ENCODE assay signal across 21 cellular contexts in genomic region chr14:52780893-52781292, GRCh38. TPM values are rescaled to one million over a fixed set of nuclear protein-coding genes. Genes with fewer than 3 reads are reported as not detected.
DNase-seq lines count a peak whose midpoint lies in the region; FAIRE-seq and TF ChIP-seq lines count a peak whose summit lies in the region.
"Had no signal": no experiment of that assay in that cellular context is flagged by ENCODE, and none has a peak within 500 bp of the region (broad histone marks: within the 10 kb centered on the region; RNA-seq: fewer than 3 reads in every experiment).

No MANE protein-coding gene starts in this region.

- H3K4me2 ChIP-seq in GM23248 (ENCODE audit: unreplicated experiment) = no peak overlapping the region
- H3K4me2 ChIP-seq: PC-9 had no signal

- H3K4me1 ChIP-seq in GM23248 (ENCODE audit: insufficient read depth) = peaks cover 43% of the 10 kb centered on the region
- H3K4me1 ChIP-seq: SJCRH30 had no signal

- H3K9me3 ChIP-seq in GM23248 (ENCODE audit: low read depth) = no peaks in the 10 kb centered on the region
- H3K9me3 ChIP-seq: MG63, SJCRH30 had no signal

- H3K9ac ChIP-seq in GM23248 = no peak overlapping the region

- no peaks in the 10 kb centered on the region for H3K27me3 Mint-ChIP-seq in chondrocyte (ENCODE audit: low read depth)
- H3K27me3 Mint-ChIP-seq: B cell had no signal

- H3K4me3 Mint-ChIP-seq in chondrocyte (ENCODE audit: unreplicated experiment) = no peak overlapping the region
- H3K4me3 Mint-ChIP-seq: B cell, HFFc6 had no signal

- no peaks in the 10 kb centered on the region for H3K9me3 Mint-ChIP-seq in chondrocyte (ENCODE audit: low read depth)
- H3K9me3 Mint-ChIP-seq: HFFc6 had no signal

- H3K36me3 ChIP-seq in GM23248 (ENCODE audit: low read depth) = peaks cover 57% of the 10 kb centered on the region

- no peaks in the 10 kb centered on the region for H4K20me1 ChIP-seq in GM23248 (ENCODE audit: insufficient read depth)

- peaks cover 69% of the 10 kb centered on the region for H3K79me2 ChIP-seq in GM23248 (ENCODE audit: insufficient read depth)

- peaks cover 42% of the 10 kb centered on the region; the same call in 1 of the 2 replicates for H3F3A ChIP-seq in GM23248 (ENCODE audit: insufficient read depth)

- in situ Hi-C loops in GM23248 (cut with MboI) = no loop called here

- H3K27ac ChIP-seq in GM23248 = peak overlapping the region; percentile 7; the same call in 1 of the 2 replicates
- H3K27ac ChIP-seq: PC-9, SJCRH30 had no signal

- H3K4me3 ChIP-seq in GM23248 = no peak overlapping the region
- H3K4me3 ChIP-seq: MG63, PC-9, SJCRH30 had no signal

- peak; percentile 23 for FAIRE-seq in frontal cortex (lab: Jason Lieb, UNC)
- FAIRE-seq: H54 had no signal

- peaks cover 11% of the 10 kb centered on the region for H3K36me3 Mint-ChIP-seq in chondrocyte (ENCODE audit: low read depth)

- H3K4me1 Mint-ChIP-seq in chondrocyte (ENCODE audit: low read depth) = peaks cover 5% of the 10 kb centered on the region
- H3K4me1 Mint-ChIP-seq: B cell had no signal

- TF ChIP-seq CTCF in chondrocyte (IDR thresholded peaks at IDR 0.05) = no peak

- no peak for DNase-seq in GM23248
- no peak for DNase-seq in chondrocyte (ENCODE audit: low spot score)
- DNase-seq in frontal cortex (ENCODE audit: low spot score in 2 of 2) = no peak
- peak; percentile 40 for DNase-seq in renal cortical epithelial cell (ENCODE audit: low read depth)
- DNase-seq in GM03348 (ENCODE audit: low spot score) = no peak
- no peak for DNase-seq in activated CD8-positive, alpha-beta memory T cell treated with anti-CD3 and anti-CD28 coated beads, Interleukin-2, amount 50 U/mL, for 4 hours
- no peak for DNase-seq in CD1c-positive myeloid dendritic cell (ENCODE audit: extremely low spot score)
- DNase-seq: DND-41, HFFc6, IMR-90, Karpas-422, MG63, NCI-H1092, NCI-H146, NCI-H2081 treated with DMSO at 0.1 percent for 48 hours, NCI-H510A, NCI-H774, PC-9, SJCRH30 had no signal

- no peaks in the 10 kb centered on the region for H3K27me3 ChIP-seq in GM23248 (replicated peaks; ENCODE audit: insufficient read depth)
- H3K27me3 ChIP-seq: MG63, SJCRH30 had no signal

- no peaks in the 10 kb centered on the region for H3K9me2 ChIP-seq in GM23248 (ENCODE audit: insufficient read depth)

- no peak overlapping the region for H2AFZ ChIP-seq in GM23248
- H2AFZ ChIP-seq: PC-9 had no signal

- peak overlapping the region; percentile 12 for H3K27ac Mint-ChIP-seq in chondrocyte (ENCODE audit: unreplicated experiment)
- H3K27ac Mint-ChIP-seq: B cell had no signal

- 98 to 100% methylated on average over 1 of the region's 1 CpG for WGBS in GM23248 (ENCODE audit: low coverage in 1 of 2, low lambda C conversion rate in 2 of 2, missing lambda C conversion rate in 2 of 2), 2 experiments

RNA-seq across cellular contexts. Expression of gene GNPNAT1, which starts 10.5 kb away (rescaled TPM):
- total RNA-seq in GM23248 (2014; rRNA removed; shearing (Covaris generic)) = 58.9 and 64.1 TPM in 2 replicates
- 59.6 and 64.5 TPM in 2 replicates for polyA plus RNA-seq in GM23248 (2016; fragmentation: Nextera tagmentation; extraction: Ambion mirVana)
- total RNA-seq in chondrocyte (45.9 to 51.0 TPM (median 48.4 TPM) in 3 replicates), frontal cortex (30.6 TPM), renal cortical epithelial cell (33.9 and 47.4 TPM in 2 replicates)

RNA-seq across cellular contexts. Expression of gene STYX, which starts 50.9 kb away (rescaled TPM):
- total RNA-seq in GM23248 (2014; rRNA removed; shearing (Covaris generic)) = 19.3 and 20.1 TPM in 2 replicates
- 21.7 and 23.0 TPM in 2 replicates for polyA plus RNA-seq in GM23248 (2016; fragmentation: Nextera tagmentation; extraction: Ambion mirVana)
- total RNA-seq in chondrocyte (17.3 to 21.0 TPM (median 20.9 TPM) in 3 replicates), frontal cortex (29.8 TPM), renal cortical epithelial cell (22.3 and 23.8 TPM in 2 replicates)
